ENCODE assay signal across 8 cellular contexts in the genomic region with DNA sequence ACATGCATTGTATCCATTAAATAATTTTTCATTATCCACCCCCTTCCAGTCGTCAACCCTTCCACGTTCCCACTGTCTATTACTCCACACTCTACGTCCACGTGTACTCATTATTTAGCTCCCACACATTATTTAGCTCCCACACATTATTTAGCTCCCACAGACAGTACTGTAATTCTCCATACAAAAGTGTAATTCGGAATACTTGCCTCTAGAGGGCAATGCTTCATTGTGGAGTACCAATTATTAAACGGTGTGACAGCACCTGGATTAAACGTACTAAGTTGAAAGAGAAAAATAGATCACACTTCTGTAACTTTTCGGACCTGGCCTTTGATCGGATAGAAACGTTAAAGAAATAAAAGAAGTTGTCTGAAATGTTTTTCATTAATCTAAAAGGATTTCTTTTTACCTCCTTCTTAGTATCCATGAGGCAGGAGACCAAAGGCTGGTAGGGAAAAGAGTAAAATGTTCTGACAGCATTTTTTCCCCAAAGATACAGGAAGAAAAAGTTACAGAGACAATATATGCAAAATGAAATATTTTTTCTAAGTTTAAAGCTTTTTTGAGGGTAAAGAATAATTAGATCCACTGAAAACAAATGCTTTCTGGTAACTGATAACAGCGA.
DNase-seq lines count a peak whose midpoint lies in the region; ATAC-seq and FAIRE-seq lines count a peak whose summit lies in the region.

No MANE protein-coding gene starts in this region.

- H3K27me3 ChIP-seq in CD4-positive, CD25-positive, alpha-beta regulatory T cell (ENCODE audit: control insufficient read depth, insufficient read depth, low read length) = no peaks in the 10 kb centered on the region

- no peak overlapping the region for H3K4me3 ChIP-seq in CD4-positive, CD25-positive, alpha-beta regulatory T cell (ENCODE audit: low read depth, low read length)

- H3K4me1 Mint-ChIP-seq in CD4-positive, CD25-positive, alpha-beta regulatory T cell = no peaks in the 10 kb centered on the region
- H3K4me1 Mint-ChIP-seq in activated CD8-positive, alpha-beta T cell treated with anti-CD3 and anti-CD28 coated beads, Interleukin-2, amount 10 ng/mL, durations not matched to agents 7 days and 5 days (ENCODE audit: low read depth) = no peaks in the 10 kb centered on the region

- H3K27ac ChIP-seq in CD4-positive, CD25-positive, alpha-beta regulatory T cell (ENCODE audit: insufficient read depth, low read length, poor library complexity, severe bottlenecking) = no peak overlapping the region

- peaks cover 0 to 1% (median 0%) of the 10 kb centered on the region in 7 donors for H3K9me3 Mint-ChIP-seq in CD4-positive, CD25-positive, alpha-beta regulatory T cell
- no peaks in the 10 kb centered on the region for H3K9me3 Mint-ChIP-seq in activated CD8-positive, alpha-beta T cell treated with anti-CD3 and anti-CD28 coated beads, Interleukin-2, amount 10 ng/mL, durations not matched to agents 7 days and 5 days (ENCODE audit: insufficient read depth)

- peak in 2 of 3 donors; percentile 9 to 26 for DNase-seq in CD4-positive, CD25-positive, alpha-beta regulatory T cell
- peak; percentile 30 for DNase-seq in NCI-H1694 (lab: John Stamatoyannopoulos, UW)
- no peak for DNase-seq in activated CD8-positive, alpha-beta T cell treated with anti-CD3 and anti-CD28 coated beads, Interleukin-2, amount 10 ng/mL, durations not matched to agents 7 days and 5 days
- DNase-seq in dedifferentiated amniotic fluid mesenchymal stem cell (ENCODE audit: extremely low spot score) = no peak
- DNase-seq in occipital lobe (lab: John Stamatoyannopoulos, UW) = no peak

- no peaks in the 10 kb centered on the region for H3K27me3 Mint-ChIP-seq in CD4-positive, CD25-positive, alpha-beta regulatory T cell
- H3K27me3 Mint-ChIP-seq in activated CD8-positive, alpha-beta T cell treated with anti-CD3 and anti-CD28 coated beads, Interleukin-2, amount 10 ng/mL, durations not matched to agents 7 days and 5 days (ENCODE audit: low read depth) = no peaks in the 10 kb centered on the region

- CTCF ChIA-PET in activated CD8-positive, alpha-beta T cell treated with anti-CD3 and anti-CD28 coated beads, Interleukin-2, amount 10 ng/mL, durations not matched to agents 7 days and 5 days (lab: Charles Lee) = interaction anchor here (0.8 to 1.2 kb wide), 2 partner anchors 9 to 590 kb away, joined by 3 read pairs; no protein-coding TSS in a partner anchor

- peak; percentile 100 for FAIRE-seq in islet of Langerhans (lab: Jason Lieb, UNC)

- H3K4me1 ChIP-seq in CD4-positive, CD25-positive, alpha-beta regulatory T cell (ENCODE audit: control insufficient read depth, insufficient read depth, low read length, poor library complexity, severe bottlenecking) = no peaks in the 10 kb centered on the region

- no peaks in the 10 kb centered on the region for H3K36me3 ChIP-seq in CD4-positive, CD25-positive, alpha-beta regulatory T cell (ENCODE audit: control insufficient read depth, insufficient read depth, low read length)

- POLR2A ChIA-PET in activated CD8-positive, alpha-beta T cell treated with anti-CD3 and anti-CD28 coated beads, Interleukin-2, amount 10 ng/mL, durations not matched to agents 7 days and 5 days (lab: Charles Lee) = no interaction called here

- ATAC-seq in CD4-positive, CD25-positive, alpha-beta regulatory T cell (ENCODE audit: low read depth in 2 of 2) = peak in 1 of 2 donors; percentile 44
- ATAC-seq in GM18858 (IDR thresholded peaks at IDR 0.05; ENCODE audit: unreplicated experiment) (peak; percentile 88), HG02943 (IDR thresholded peaks at IDR 0.05; ENCODE audit: low read depth, unreplicated experiment) (peak; percentile 92)
- peak; percentile 55 for ATAC-seq in activated CD8-positive, alpha-beta T cell treated with anti-CD3 and anti-CD28 coated beads, Interleukin-2, amount 10 ng/mL, durations not matched to agents 7 days and 5 days

- no peaks in the 10 kb centered on the region for H3K36me3 Mint-ChIP-seq in CD4-positive, CD25-positive, alpha-beta regulatory T cell
- H3K36me3 Mint-ChIP-seq in activated CD8-positive, alpha-beta T cell treated with anti-CD3 and anti-CD28 coated beads, Interleukin-2, amount 10 ng/mL, durations not matched to agents 7 days and 5 days (ENCODE audit: low read depth) = no peaks in the 10 kb centered on the region

- H3K27ac Mint-ChIP-seq in CD4-positive, CD25-positive, alpha-beta regulatory T cell = no peak overlapping the region
- no peak overlapping the region for H3K27ac Mint-ChIP-seq in activated CD8-positive, alpha-beta T cell treated with anti-CD3 and anti-CD28 coated beads, Interleukin-2, amount 10 ng/mL, durations not matched to agents 7 days and 5 days

- no peaks in the 10 kb centered on the region for H3K9me3 ChIP-seq in CD4-positive, CD25-positive, alpha-beta regulatory T cell (ENCODE audit: control insufficient read depth in 2 of 2, low read length in 2 of 2)

- H3K4me3 Mint-ChIP-seq in CD4-positive, CD25-positive, alpha-beta regulatory T cell = no peak overlapping the region
- H3K4me3 Mint-ChIP-seq in activated CD8-positive, alpha-beta T cell treated with anti-CD3 and anti-CD28 coated beads, Interleukin-2, amount 10 ng/mL, durations not matched to agents 7 days and 5 days = no peak overlapping the region

Comparison
In these comparisons a context has a peak if more than half of its experiments do, and no peak if none do; other contexts are left out.
1. DNase-seq: peak in CD4-positive, CD25-positive, alpha-beta regulatory T cell (2 of 3) and NCI-H1694 (single experiment); none in activated CD8-positive, alpha-beta T cell treated with anti-CD3 and anti-CD28 coated beads, Interleukin-2, amount 10 ng/mL, durations not matched to agents 7 days and 5 days (single experiment), dedifferentiated amniotic fluid mesenchymal stem cell (single experiment) and occipital lobe (single experiment).